ENCODE assay signal across 8 cellular contexts in the genomic region with DNA sequence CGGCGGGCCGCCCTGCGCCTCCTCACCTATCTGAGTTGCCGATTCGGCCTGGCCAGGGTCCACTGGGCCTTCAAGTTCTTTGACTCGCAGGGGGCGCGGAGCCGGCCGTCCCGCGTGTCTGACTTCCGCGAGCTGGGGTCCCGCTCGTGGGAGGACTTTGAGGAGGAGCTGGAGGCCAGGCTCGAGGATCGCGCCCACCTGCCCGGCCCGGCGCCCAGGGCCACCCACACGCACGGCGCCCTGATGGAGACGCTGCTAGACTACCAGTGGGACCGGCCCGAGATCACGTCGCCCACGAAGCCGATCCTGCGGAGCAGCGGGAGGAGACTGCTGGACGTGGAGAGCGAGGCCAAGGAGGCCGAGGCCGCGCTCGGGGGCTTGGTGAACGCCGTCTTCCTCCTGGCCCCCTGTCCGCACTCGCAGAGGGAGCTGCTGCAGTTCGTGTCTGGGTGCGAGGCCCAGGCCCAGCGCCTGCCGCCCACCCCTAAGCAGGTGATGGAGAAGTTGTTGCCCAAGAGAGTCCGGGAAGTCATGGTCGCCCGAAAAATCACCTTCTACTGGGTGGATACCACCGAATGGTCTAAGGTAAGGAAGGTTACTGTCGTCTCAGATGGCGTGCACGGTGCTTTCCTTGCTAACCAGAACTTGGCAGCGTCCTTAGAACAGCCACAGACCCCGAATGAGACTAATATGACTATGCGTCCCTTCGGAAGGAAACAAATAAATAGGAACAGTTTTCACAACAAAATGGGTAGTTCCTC. TPM values are rescaled to one million over a fixed set of nuclear protein-coding genes. Genes with fewer than 3 reads are reported as not detected.
A peak's percentile ranks its signal among the peaks of the same experiment; 100 is the strongest.
DNase-seq lines count a peak whose midpoint lies in the region; ATAC-seq and TF ChIP-seq lines count a peak whose summit lies in the region.

No MANE protein-coding gene starts in this region.

- WGBS in body of pancreas, 2 donors = 1 to 7% methylated on average over 13 to 56 of the region's 60 CpGs
- under 1% methylated on average over 13 of the region's 60 CpGs for WGBS in right lobe of liver (ENCODE audit: insufficient coverage, low coverage, low lambda C conversion rate, missing lambda C conversion rate)

- no peak for TF ChIP-seq POLR2A in body of pancreas (IDR thresholded peaks at IDR 0.05)
- TF ChIP-seq POLR2A in right lobe of liver (IDR thresholded peaks at IDR 0.05) = no peak

- H3K4me1 ChIP-seq in body of pancreas (peaks cover 10% of the 10 kb centered on the region), right lobe of liver (peaks cover 0 to 7% (median 2%) of the 10 kb centered on the region in 4 donors), subcutaneous abdominal adipose tissue (ENCODE audit: control insufficient read depth in 5 of 5, insufficient read depth in 5 of 5, low read length in 5 of 5) (peaks cover 2 to 15% (median 13%) of the 10 kb centered on the region in 5 donors)

- H3K27me3 ChIP-seq in body of pancreas = no peaks in the 10 kb centered on the region
- no peaks in the 10 kb centered on the region for H3K27me3 ChIP-seq in right lobe of liver
- peaks cover 0 to 5% (median 4%) of the 10 kb centered on the region in 5 donors for H3K27me3 ChIP-seq in subcutaneous abdominal adipose tissue (ENCODE audit: control insufficient read depth in 5 of 5, insufficient read depth in 4 of 5, low read length in 5 of 5)

- TF ChIP-seq CTCF in body of pancreas (IDR thresholded peaks at IDR 0.05) (no peak), right lobe of liver (IDR thresholded peaks at IDR 0.05) (no peak)

- intact Hi-C loops in body of pancreas (cut with DNase I) (no loop called here), right lobe of liver (cut with DNase I) (no loop called here)

- no peaks in the 10 kb centered on the region for H3K36me3 ChIP-seq in body of pancreas (replicated peaks in 1 of 2; ENCODE audit: insufficient read depth in 1 of 2, low read depth in 2 of 2)
- H3K36me3 ChIP-seq in right lobe of liver = no peaks in the 10 kb centered on the region
- H3K36me3 ChIP-seq in subcutaneous abdominal adipose tissue (ENCODE audit: control insufficient read depth in 5 of 5, insufficient read depth in 5 of 5, low read length in 5 of 5) = no peaks in the 10 kb centered on the region

- H3K27ac ChIP-seq in body of pancreas = no peak overlapping the region
- no peak overlapping the region for H3K27ac ChIP-seq in right lobe of liver
- no peak overlapping the region for H3K27ac ChIP-seq in subcutaneous abdominal adipose tissue (ENCODE audit: low read depth, low read length)

- H3K4me3 ChIP-seq in body of pancreas = peak overlapping the region; percentile 60 to 80
- peak overlapping the region; percentile 64 to 70 (median 66) for H3K4me3 ChIP-seq in right lobe of liver
- peak overlapping the region in 4 of 5 donors; percentile 74 to 84 (median 80) for H3K4me3 ChIP-seq in subcutaneous abdominal adipose tissue (ENCODE audit: low read depth in 1 of 5, low read length in 5 of 5)

- H3K9me3 ChIP-seq in body of pancreas = no peaks in the 10 kb centered on the region
- no peaks in the 10 kb centered on the region for H3K9me3 ChIP-seq in right lobe of liver
- H3K9me3 ChIP-seq in subcutaneous abdominal adipose tissue (ENCODE audit: control insufficient read depth in 5 of 5, low read length in 5 of 5) = no peaks in the 10 kb centered on the region

- ATAC-seq in body of pancreas (no peak), right lobe of liver (no peak)

- H3K9ac ChIP-seq in subcutaneous abdominal adipose tissue (ENCODE audit: low read length in 5 of 5) = peak overlapping the region in 4 of 5 donors; percentile 48 to 76 (median 62)

- DNase-seq in NCI-H146 (lab: John Stamatoyannopoulos, UW) (peak; percentile 13), NCI-H146 treated with DMSO at 0.1 percent for 48 hours (lab: John Stamatoyannopoulos, UW; ENCODE audit: unreplicated experiment) (no peak), HCEC 1CT (peak; percentile 13), NAMALWA (ENCODE audit: low spot score) (peak; percentile 25), body of pancreas (peak in 1 of 4 donors; percentile 16), right lobe of liver (peak in 1 of 3 donors; percentile 63)
- no peak for DNase-seq in stimulated activated naive CD4-positive, alpha-beta T cell treated with Interleukin-2 at 50 U/mL for 16 hours (lab: John Stamatoyannopoulos, UW)

RNA-seq across cellular contexts. Expression of gene TICRR, which starts 0.6 kb away (rescaled TPM):
- total RNA-seq in body of pancreas = under 1 TPM in 1 of 2 donors, not detected in 1; under 0.01 TPM
- 1 to 10 TPM in 1 of 6 experiments, under 1 TPM in 4, not detected in 1; 0.05 to 1.1 (median 0.24) TPM for total RNA-seq in right lobe of liver

Comparison
In these comparisons a context has a peak if more than half of its experiments do, and no peak if none do; other contexts are left out.
1. DNase-seq: peak in NCI-H146 (single experiment), HCEC 1CT (single experiment) and NAMALWA (single experiment); none in NCI-H146 treated with DMSO at 0.1 percent for 48 hours (single experiment) and stimulated activated naive CD4-positive, alpha-beta T cell treated with Interleukin-2 at 50 U/mL for 16 hours (single experiment).
2. Peak in every context shown above with its lines, with median percentiles within 50 percentile points of each other: H3K4me3 ChIP-seq.